ENCODE assay signal across 8 cellular contexts in the genomic region with DNA sequence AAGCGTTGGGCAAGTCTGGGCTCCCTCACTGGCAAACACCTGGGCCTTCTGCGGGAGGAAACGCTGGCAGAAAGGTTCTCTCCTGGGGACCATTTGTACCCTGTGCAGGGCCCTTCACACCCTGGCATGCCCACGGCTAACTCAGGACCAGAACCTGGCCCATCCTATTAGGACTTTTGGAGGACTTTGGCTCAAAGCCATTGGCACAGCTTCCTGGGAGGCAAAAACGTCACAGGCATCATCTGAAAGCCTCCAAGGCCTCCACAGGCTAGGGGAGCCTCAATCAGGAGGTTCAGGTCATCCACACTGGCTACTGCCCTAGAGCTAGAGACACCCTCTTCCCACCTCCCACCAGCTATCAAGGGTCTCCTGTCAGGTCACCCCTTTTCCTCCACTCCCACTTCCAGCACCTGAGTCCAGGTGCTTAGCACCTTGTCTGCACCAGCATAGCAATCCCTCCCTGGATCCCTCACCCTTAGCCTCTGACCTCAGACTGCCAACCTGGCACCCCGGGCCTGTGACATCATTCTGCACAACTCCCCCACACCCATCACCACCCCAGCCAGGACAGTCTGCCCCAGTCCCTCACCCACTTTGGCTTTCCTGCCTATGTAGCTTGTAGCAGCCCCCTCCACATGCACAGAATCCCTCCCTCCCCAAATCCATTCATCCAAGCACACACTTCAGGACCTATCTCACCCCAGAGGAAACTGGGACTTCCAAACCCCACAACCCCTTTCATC. TPM values are rescaled to one million over a fixed set of nuclear protein-coding genes. Genes with fewer than 3 reads are reported as not detected.
A peak's percentile ranks its signal among the peaks of the same experiment; 100 is the strongest.
DNase-seq lines count a peak whose midpoint lies in the region; ATAC-seq and TF ChIP-seq lines count a peak whose summit lies in the region.

No MANE protein-coding gene starts in this region.

- peaks cover 7% of the 10 kb centered on the region for H3K79me2 ChIP-seq in parathyroid adenoma

- CTCF ChIA-PET in CD4-positive, alpha-beta memory T cell (lab: Charles Lee; ENCODE audit: partially characterized antibody) = interaction anchor here (0.7 to 9.7 kb wide), 5 partner anchors 26 to 162 kb away, joined by 3 to 381 read pairs (median 3); no protein-coding TSS in a partner anchor

- no peaks in the 10 kb centered on the region for H3K9me3 Mint-ChIP-seq in CD4-positive, alpha-beta memory T cell

- TF ChIP-seq CTCF in RWPE2 (IDR thresholded peaks at IDR 0.05; ENCODE audit: poor library complexity, severe bottlenecking) (no peak), fibroblast of pulmonary artery (IDR thresholded peaks at IDR 0.05; ENCODE audit: low read length, missing control alignments) (no peak), parathyroid adenoma (IDR thresholded peaks at IDR 0.05) (no peak)

- H3K27ac Mint-ChIP-seq in CD4-positive, alpha-beta memory T cell = peak overlapping the region in 4 of 7 donors; percentile 40 to 79 (median 74)

- peaks cover 14% of the 10 kb centered on the region for H3K4me1 ChIP-seq in CD4-positive, alpha-beta memory T cell (ENCODE audit: insufficient read depth, low read length)
- H3K4me1 ChIP-seq in RWPE2 (ENCODE audit: insufficient read depth, poor library complexity, severe bottlenecking) (peaks cover 64% of the 10 kb centered on the region), parathyroid adenoma (peaks cover 40% of the 10 kb centered on the region)

- H3K36me3 Mint-ChIP-seq in CD4-positive, alpha-beta memory T cell = peaks cover 0 to 9% of the 10 kb centered on the region in 2 donors

- intact Hi-C loops in CD4-positive, alpha-beta memory T cell (cut with micrococcal nuclease) = no loop called here

- peak overlapping the region; percentile 20 to 87 (median 74) for H3K4me3 Mint-ChIP-seq in CD4-positive, alpha-beta memory T cell

- H3K4me2 ChIP-seq in parathyroid adenoma (ENCODE audit: low read length) = peak overlapping the region; percentile 79

- no peaks in the 10 kb centered on the region for H3K9me3 ChIP-seq in CD4-positive, alpha-beta memory T cell (ENCODE audit: control insufficient read depth in 1 of 2, low read length in 2 of 2)
- H3K9me3 ChIP-seq in RWPE2 (ENCODE audit: severe bottlenecking) (no peaks in the 10 kb centered on the region), parathyroid adenoma (ENCODE audit: control insufficient read depth, low read length) (no peaks in the 10 kb centered on the region)

- no peak overlapping the region for H3K27ac ChIP-seq in CD4-positive, alpha-beta memory T cell (ENCODE audit: low read depth, low read length)
- H3K27ac ChIP-seq in RWPE2 (ENCODE audit: poor library complexity, severe bottlenecking) (peak overlapping the region; percentile 92), parathyroid adenoma (peak overlapping the region; percentile 37)

- H3K27me3 Mint-ChIP-seq in CD4-positive, alpha-beta memory T cell = no peaks in the 10 kb centered on the region

- POLR2A ChIA-PET in CD4-positive, alpha-beta memory T cell (lab: Charles Lee; ENCODE audit: partially characterized antibody) = interaction anchor here (1.1 to 2.0 kb wide), 4 partner anchors 9 to 43 kb away, joined by 4 to 8 read pairs (median 6); a partner anchor contains a TSS

- ATAC-seq in RWPE2 (ENCODE audit: low read depth) = no peak
- no peak for ATAC-seq in HG02981 (IDR thresholded peaks at IDR 0.05; ENCODE audit: unreplicated experiment)

- no peaks in the 10 kb centered on the region for H3K36me3 ChIP-seq in CD4-positive, alpha-beta memory T cell (ENCODE audit: insufficient read depth, low read length)
- H3K36me3 ChIP-seq in RWPE2 (ENCODE audit: low read depth) (peaks cover 42% of the 10 kb centered on the region), parathyroid adenoma (ENCODE audit: control insufficient read depth, insufficient read depth, low read length) (no peaks in the 10 kb centered on the region)

- DNase-seq in CD4-positive, alpha-beta memory T cell = no peak
- DNase-seq in RWPE2 (ENCODE audit: low spot score) (peak; percentile 33), fibroblast of pulmonary artery (ENCODE audit: low read depth) (no peak), hippocampal formation (lab: John Stamatoyannopoulos, UW) (no peak), GM19240 (ENCODE audit: insufficient read length, low spot score) (no peak), HuH-7 (ENCODE audit: low spot score) (no peak)

- H3K27me3 ChIP-seq in CD4-positive, alpha-beta memory T cell (ENCODE audit: insufficient read depth, low read length) = no peaks in the 10 kb centered on the region
- H3K27me3 ChIP-seq in RWPE2 (ENCODE audit: insufficient read depth, poor library complexity, severe bottlenecking) (no peaks in the 10 kb centered on the region), parathyroid adenoma (ENCODE audit: control insufficient read depth, insufficient read depth, low read length) (no peaks in the 10 kb centered on the region)

- peaks cover 8 to 28% (median 18%) of the 10 kb centered on the region in 4 donors for H3K4me1 Mint-ChIP-seq in CD4-positive, alpha-beta memory T cell

- H3K4me3 ChIP-seq in CD4-positive, alpha-beta memory T cell (ENCODE audit: low read length in 2 of 2) = peak overlapping the region in 1 of 2 donors; percentile 51
- H3K4me3 ChIP-seq in RWPE2 (ENCODE audit: severe bottlenecking) (peak overlapping the region; percentile 84), fibroblast of pulmonary artery (replicated peaks; ENCODE audit: low read depth, low read length) (peak overlapping the region; percentile 63), parathyroid adenoma (ENCODE audit: low read depth, low read length) (no peak overlapping the region)

- H3K9ac ChIP-seq in parathyroid adenoma = no peak overlapping the region

- peak overlapping the region; percentile 94 for H2AFZ ChIP-seq in parathyroid adenoma

RNA-seq across cellular contexts. Expression of a gene that starts 0.6 kb away (rescaled TPM):
- 1 to 10 TPM; 2.6 to 5.0 TPM for total RNA-seq in CD4-positive, alpha-beta memory T cell
- under 1 TPM in 1 of 2 donors, not detected in 1; 0.48 TPM for polyA plus RNA-seq in CD4-positive, alpha-beta memory T cell

RNA-seq across cellular contexts. Expression of a gene that starts 9.4 kb away (rescaled TPM):
- 1 to 10 TPM; 5.1 to 5.4 TPM for total RNA-seq in CD4-positive, alpha-beta memory T cell
- polyA plus RNA-seq in CD4-positive, alpha-beta memory T cell = 10 to 100 TPM in 1 of 2 donors, 1 to 10 TPM in 1; 6.6 to 13.3 TPM

RNA-seq across cellular contexts. Expression of a gene that starts 9.5 kb away (rescaled TPM):
- total RNA-seq in CD4-positive, alpha-beta memory T cell = 100 to 1,000 TPM; 309 to 310 TPM
- 100 to 1,000 TPM; 765 to 952 TPM for polyA plus RNA-seq in CD4-positive, alpha-beta memory T cell

RNA-seq across cellular contexts. Expression of a gene that starts 16.0 kb away (rescaled TPM):
- total RNA-seq in CD4-positive, alpha-beta memory T cell = 10 to 100 TPM; 14.9 to 15.2 TPM
- 10 to 100 TPM; 11.3 to 15.4 TPM for polyA plus RNA-seq in CD4-positive, alpha-beta memory T cell

RNA-seq across cellular contexts. Expression of a gene that starts 58.5 kb away (rescaled TPM):
- not detected for total RNA-seq in CD4-positive, alpha-beta memory T cell
- not detected for polyA plus RNA-seq in CD4-positive, alpha-beta memory T cell
